In the genomic region with DNA sequence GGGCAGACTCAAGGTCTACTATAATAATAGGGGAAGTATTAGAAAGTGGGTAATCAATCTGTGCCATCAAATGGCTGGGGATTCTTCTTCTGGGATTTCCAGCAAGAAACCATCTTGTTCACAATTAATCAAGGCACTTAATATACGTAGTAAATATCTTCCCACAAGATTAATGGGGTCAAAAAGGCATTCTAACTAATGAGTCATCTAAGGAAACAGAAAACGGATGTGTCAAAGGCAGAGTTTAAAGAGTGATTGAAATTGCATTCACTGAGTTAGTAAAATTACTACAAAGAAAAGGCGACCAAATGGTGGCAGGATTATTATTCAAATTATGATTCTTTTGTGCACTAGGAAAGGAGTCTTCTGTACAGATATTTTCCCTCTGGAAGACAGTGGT, we compare ENCODE assay signal across 31 cellular contexts.
"Had no signal": no experiment of that assay in that cellular context is flagged by ENCODE, and none has a peak within 500 bp of the region (broad histone marks: within the 10 kb centered on the region; RNA-seq: fewer than 3 reads in every experiment).

No MANE protein-coding gene starts in this region.

- H3K36me3 Mint-ChIP-seq: activated CD8-positive, alpha-beta memory T cell treated with anti-CD3 and anti-CD28 coated beads, Interleukin-2, amount 10 ng/mL, durations not matched to agents 7 days and 5 days; activated naive CD4-positive, alpha-beta T cell treated with anti-CD3 and anti-CD28 coated beads, Interleukin-2, amount 50 U/mL, for 24 hours; activated naive CD8-positive, alpha-beta T cell treated with anti-CD3 and anti-CD28 coated beads, Interleukin-2, amount 10 ng/mL, durations not matched to agents 7 days and 5 days had no signal

- H3K27me3 Mint-ChIP-seq: activated CD4-positive, alpha-beta memory T cell treated with anti-CD3 and anti-CD28 coated beads, Interleukin-2, amount 10 ng/mL, durations not matched to agents 7 days and 5 days; activated CD8-positive, alpha-beta memory T cell treated with anti-CD3 and anti-CD28 coated beads, Interleukin-2, amount 10 ng/mL, durations not matched to agents 7 days and 5 days; activated naive CD4-positive, alpha-beta T cell treated with anti-CD3 and anti-CD28 coated beads, Interleukin-2, amount 50 U/mL, for 24 hours; activated naive CD8-positive, alpha-beta T cell treated with anti-CD3 and anti-CD28 coated beads, Interleukin-2, amount 10 ng/mL, durations not matched to agents 7 days and 5 days; central memory CD8-positive, alpha-beta T cell had no signal

- H3K4me1 Mint-ChIP-seq: activated CD4-positive, alpha-beta memory T cell treated with anti-CD3 and anti-CD28 coated beads, Interleukin-2, amount 10 ng/mL, durations not matched to agents 7 days and 5 days; activated CD8-positive, alpha-beta memory T cell treated with anti-CD3 and anti-CD28 coated beads, Interleukin-2, amount 10 ng/mL, durations not matched to agents 7 days and 5 days; activated naive CD4-positive, alpha-beta T cell treated with anti-CD3 and anti-CD28 coated beads, Interleukin-2, amount 50 U/mL, for 24 hours; activated naive CD8-positive, alpha-beta T cell treated with anti-CD3 and anti-CD28 coated beads, Interleukin-2, amount 10 ng/mL, durations not matched to agents 7 days and 5 days; central memory CD8-positive, alpha-beta T cell had no signal

- H3K9me3 Mint-ChIP-seq: activated naive CD4-positive, alpha-beta T cell treated with anti-CD3 and anti-CD28 coated beads, Interleukin-2, amount 50 U/mL, for 24 hours had no signal

- FAIRE-seq: RCC 7860 had no signal

- H3K27ac ChIP-seq: ascending aorta, cardiac muscle cell, PC-9, WERI-Rb-1 had no signal

- H3K4me1 ChIP-seq: ascending aorta had no signal

- H3K36me3 ChIP-seq: ascending aorta, cardiac muscle cell, WERI-Rb-1 had no signal

- H3K4me3 ChIP-seq: ascending aorta, cardiac muscle cell, PC-9 had no signal

- DNase-seq: activated CD4-positive, alpha-beta memory T cell treated with anti-CD3 and anti-CD28 coated beads, Interleukin-2, amount 10 ng/mL, durations not matched to agents 7 days and 5 days; activated CD4-positive, alpha-beta T cell treated with anti-CD3 and anti-CD28 coated beads for 1 hour; activated CD4-positive, alpha-beta T cell treated with anti-CD3 and anti-CD28 coated beads for 48 hours; activated CD4-positive, CD25-positive, alpha-beta regulatory T cell; activated CD8-positive, alpha-beta memory T cell treated with anti-CD3 and anti-CD28 coated beads for 24 hours; activated CD8-positive, alpha-beta memory T cell treated with anti-CD3 and anti-CD28 coated beads, Interleukin-2, amount 10 ng/mL, durations not matched to agents 7 days and 5 days; activated CD8-positive, alpha-beta memory T cell treated with anti-CD3 and anti-CD28 coated beads, Interleukin-2, amount 50 U/mL, for 48 hours; activated gamma-delta T cell; activated naive CD4-positive, alpha-beta T cell treated with Interleukin-2 at 50 U/mL for 16 hours; activated naive CD8-positive, alpha-beta T cell treated with anti-CD3 and anti-CD28 coated beads, Interleukin-2, amount 10 ng/mL, durations not matched to agents 7 days and 5 days; activated T-cell treated with anti-CD3 and anti-CD28 coated beads, Interleukin-2, amount 50 U/mL, for 72 hours; amygdala; NCI-H1105; NCI-H1417 treated with DMSO at 0.1 percent for 48 hours; NCI-H1694; NCI-H1930; NCI-H2081 treated with DMSO at 0.1 percent for 48 hours; NCI-H226; NCI-H446 treated with DMSO at 0.1 percent for 48 hours; NCI-H524; NCI-H69; PC-9; Right ventricle myocardium superior; T1000; WERI-Rb-1 had no signal

- H3K27me3 ChIP-seq: ascending aorta, cardiac muscle cell had no signal

- H2AFZ ChIP-seq: PC-9 had no signal

- H3K4me2 ChIP-seq: PC-9 had no signal

- H3K27ac Mint-ChIP-seq: activated CD4-positive, alpha-beta memory T cell treated with anti-CD3 and anti-CD28 coated beads, Interleukin-2, amount 10 ng/mL, durations not matched to agents 7 days and 5 days; activated CD8-positive, alpha-beta memory T cell treated with anti-CD3 and anti-CD28 coated beads, Interleukin-2, amount 10 ng/mL, durations not matched to agents 7 days and 5 days; activated naive CD4-positive, alpha-beta T cell treated with anti-CD3 and anti-CD28 coated beads, Interleukin-2, amount 50 U/mL, for 24 hours; activated naive CD8-positive, alpha-beta T cell treated with anti-CD3 and anti-CD28 coated beads, Interleukin-2, amount 10 ng/mL, durations not matched to agents 7 days and 5 days; activated T-cell treated with anti-CD3 and anti-CD28 coated beads, Interleukin-2, amount 50 U/mL, for 72 hours; activated T-helper 2 cell treated with anti-CD3 and anti-CD28 coated beads, Interferon-gamma antibody, Interleukin-2, Interleukin-4, amounts not matched to agents 10 μg/mL and 5 μg/mL and 100 μg/mL, durations not matched to agents 14 hours and 24 hours and 36 hours had no signal

- H3K4me3 Mint-ChIP-seq: activated CD4-positive, alpha-beta memory T cell treated with anti-CD3 and anti-CD28 coated beads, Interleukin-2, amount 10 ng/mL, durations not matched to agents 7 days and 5 days; activated CD8-positive, alpha-beta memory T cell treated with anti-CD3 and anti-CD28 coated beads, Interleukin-2, amount 10 ng/mL, durations not matched to agents 7 days and 5 days; activated naive CD4-positive, alpha-beta T cell treated with anti-CD3 and anti-CD28 coated beads, Interleukin-2, amount 50 U/mL, for 24 hours; activated naive CD8-positive, alpha-beta T cell treated with anti-CD3 and anti-CD28 coated beads, Interleukin-2, amount 10 ng/mL, durations not matched to agents 7 days and 5 days; activated T-cell treated with anti-CD3 and anti-CD28 coated beads, Interleukin-2, amount 50 U/mL, for 72 hours; central memory CD8-positive, alpha-beta T cell had no signal

- H3K9me3 ChIP-seq: ascending aorta had no signal
